Comparison of ENCODE assay signal across 1 cellular context in genomic region chr1:5424802-5425201, GRCh38.
TF ChIP-seq lines count a peak whose summit lies in the region.

No MANE protein-coding gene starts in this region.

TF ChIP-seq in GM23338, 12 proteins besides CTCF, POLR2A, EP300 and RAD21 (continued from another document):
- TF ChIP-seq ETS1 (IDR thresholded peaks at IDR 0.05): no peak
- TF ChIP-seq POLR2AphosphoS5 (IDR thresholded peaks at IDR 0.05; ENCODE audit: low read depth): no peak
- TF ChIP-seq EZH2 (IDR thresholded peaks at IDR 0.05; ENCODE audit: low read depth, unreplicated experiment): no peak
- no peak for TF ChIP-seq JUNB (IDR thresholded peaks at IDR 0.05; ENCODE audit: unreplicated experiment)
- TF ChIP-seq ZNF462 (CRISPR knock-in tag; IDR thresholded peaks at IDR 0.05): no peak
- no peak for TF ChIP-seq ZNF331 (CRISPR knock-in tag; IDR thresholded peaks at IDR 0.05; ENCODE audit: low read depth)
- TF ChIP-seq NANOG (IDR thresholded peaks at IDR 0.05; ENCODE audit: borderline replicate concordance): no peak
- no peak for TF ChIP-seq EZH2phosphoT487 (IDR thresholded peaks at IDR 0.05; ENCODE audit: unreplicated experiment)
- TF ChIP-seq ZNF114 (CRISPR knock-in tag; IDR thresholded peaks at IDR 0.05): no peak
- TF ChIP-seq STAT1 (IDR thresholded peaks at IDR 0.05; ENCODE audit: unreplicated experiment): no peak
